ENCODE assay signal across 8 cellular contexts in genomic region chr15:80970658-80971057, GRCh38. TPM values are rescaled to one million over a fixed set of nuclear protein-coding genes. Genes with fewer than 3 reads are reported as not detected.
A peak's percentile ranks its signal among the peaks of the same experiment; 100 is the strongest.
DNase-seq lines count a peak whose midpoint lies in the region; ATAC-seq, FAIRE-seq and TF ChIP-seq lines count a peak whose summit lies in the region.
"Had no signal": no experiment of that assay in that cellular context is flagged by ENCODE, and none has a peak within 500 bp of the region (broad histone marks: within the 10 kb centered on the region; RNA-seq: fewer than 3 reads in every experiment).

No MANE protein-coding gene starts in this region.

- H3K79me1 ChIP-seq in H9 (ENCODE audit: insufficient read depth, low read depth, low read length, poor library complexity, severe bottlenecking): no peaks in the 10 kb centered on the region

- no peak overlapping the region for H2BK15ac ChIP-seq in H9 (ENCODE audit: low read depth, low read length)

- TF ChIP-seq CTCF in H9 (conservative IDR thresholded peaks at IDR 0.05) (no peak), WTC11 (IDR thresholded peaks at IDR 0.05) (no peak)

- H3K56ac ChIP-seq in H9 (ENCODE audit: insufficient read length, low read depth, low read length): no peak overlapping the region

- H3T11ph ChIP-seq in H9 (ENCODE audit: low read length): no peak overlapping the region

- no peak overlapping the region for H4K5ac ChIP-seq in H9 (ENCODE audit: insufficient read length, low read depth, low read length)

- peak overlapping the region in 5 of 8 donors; percentile 33 to 69 (median 59) for H3K27ac Mint-ChIP-seq in CD8-positive, alpha-beta memory T cell
- peak overlapping the region; percentile 39 to 86 (median 46); a peak in 2 of 7 replicates for H3K27ac Mint-ChIP-seq in H9
- peak overlapping the region; percentile 61; the same call in 1 of the 2 replicates for H3K27ac Mint-ChIP-seq in WTC11
- H3K27ac Mint-ChIP-seq in stimulated activated effector memory CD8-positive, alpha-beta T cell treated with anti-CD3 and anti-CD28 coated beads, Interleukin-12 subunit alpha, Interleukin-12 subunit beta, amount 100 ng/mL, for 72 hours: peak overlapping the region; percentile 43
- H3K27ac Mint-ChIP-seq in stimulated activated naive CD8-positive, alpha-beta T cell treated with anti-CD3 and anti-CD28 coated beads, Interleukin-15, amount 100 ng/mL, for 72 hours: no peak overlapping the region

- H4K8ac ChIP-seq in H9 (replicated peaks; ENCODE audit: insufficient read length, low read depth, low read length): no peak overlapping the region

- no peak overlapping the region for H3K9ac ChIP-seq in H9 (ENCODE audit: extremely low read depth, insufficient read length, low read length)

- no peak overlapping the region for H3K27ac ChIP-seq in CD8-positive, alpha-beta memory T cell (ENCODE audit: low read depth, low read length)
- no peak overlapping the region for H3K27ac ChIP-seq in H9 (ENCODE audit: insufficient read length, low read depth, low read length)
- H3K27ac ChIP-seq: C4-2B had no signal

- CTCF ChIA-PET in CD8-positive, alpha-beta memory T cell (lab: Charles Lee): interaction anchor here (1.0 to 2.1 kb wide), 19 partner anchors 9 to 520 kb away, joined by 3 to 13 read pairs (median 5); partner anchors contain the start of gene TLNRD1
- CTCF ChIA-PET in WTC11 (lab: Charles Lee): interaction anchor here (0.6 to 4.8 kb wide), 29 partner anchors 9 to 514 kb away, joined by 3 to 48 read pairs (median 5); partner anchors contain the start of gene CEMIP

- H3K4ac ChIP-seq in H9 (ENCODE audit: low read depth, low read length): no peak overlapping the region

- no peak for ATAC-seq in WTC11
- no peak for ATAC-seq in stimulated activated effector memory CD8-positive, alpha-beta T cell treated with anti-CD3 and anti-CD28 coated beads, Interleukin-12 subunit alpha, Interleukin-12 subunit beta, amount 100 ng/mL, for 72 hours
- no peak for ATAC-seq in stimulated activated naive CD8-positive, alpha-beta T cell treated with anti-CD3 and anti-CD28 coated beads, Interleukin-15, amount 100 ng/mL, for 72 hours
- ATAC-seq in HG03280 (IDR thresholded peaks at IDR 0.05; ENCODE audit: unreplicated experiment): no peak

- H3K18ac ChIP-seq in H9 (ENCODE audit: insufficient read length, low read depth, low read length): no peak overlapping the region

- H3K23ac ChIP-seq in H9 (ENCODE audit: insufficient read length, low read depth, low read length): no peak overlapping the region

- H3K4me1 Mint-ChIP-seq in CD8-positive, alpha-beta memory T cell: peaks cover 21 to 24% (median 22%) of the 10 kb centered on the region in 3 donors
- H3K4me1 Mint-ChIP-seq in H9 (peaks cover 50 to 56% of the 10 kb centered on the region in 2 experiments), WTC11 (peaks cover 60% of the 10 kb centered on the region)
- H3K4me1 Mint-ChIP-seq in stimulated activated effector memory CD8-positive, alpha-beta T cell treated with anti-CD3 and anti-CD28 coated beads, Interleukin-12 subunit alpha, Interleukin-12 subunit beta, amount 100 ng/mL, for 72 hours: peaks cover 11% of the 10 kb centered on the region
- peaks cover 24% of the 10 kb centered on the region for H3K4me1 Mint-ChIP-seq in stimulated activated naive CD8-positive, alpha-beta T cell treated with anti-CD3 and anti-CD28 coated beads, Interleukin-15, amount 100 ng/mL, for 72 hours

- peaks cover 0 to 3% of the 10 kb centered on the region in 2 donors for H3K27me3 Mint-ChIP-seq in CD8-positive, alpha-beta memory T cell
- H3K27me3 Mint-ChIP-seq in H9 (ENCODE audit: low read depth) (no peaks in the 10 kb centered on the region), WTC11 (ENCODE audit: low read depth) (no peaks in the 10 kb centered on the region)
- no peaks in the 10 kb centered on the region for H3K27me3 Mint-ChIP-seq in stimulated activated naive CD8-positive, alpha-beta T cell treated with anti-CD3 and anti-CD28 coated beads, Interleukin-15, amount 100 ng/mL, for 72 hours

- H2BK12ac ChIP-seq in H9 (ENCODE audit: insufficient read length, low read depth, low read length): no peak overlapping the region

- no peak overlapping the region for H3K4me3 ChIP-seq in CD8-positive, alpha-beta memory T cell (ENCODE audit: low read length)

- H3K36me3 Mint-ChIP-seq in CD8-positive, alpha-beta memory T cell: peaks cover 0 to 52% (median 6%) of the 10 kb centered on the region in 3 donors
- H3K36me3 Mint-ChIP-seq in H9 (ENCODE audit: insufficient read depth in 1 of 3, low read depth in 3 of 3): peaks cover 5 to 26% (median 25%) of the 10 kb centered on the region in 3 experiments; a peak in 6 of 7 replicates
- H3K36me3 Mint-ChIP-seq in WTC11: peaks cover 23% of the 10 kb centered on the region
- peaks cover 64% of the 10 kb centered on the region for H3K36me3 Mint-ChIP-seq in stimulated activated effector memory CD8-positive, alpha-beta T cell treated with anti-CD3 and anti-CD28 coated beads, Interleukin-12 subunit alpha, Interleukin-12 subunit beta, amount 100 ng/mL, for 72 hours

- no peaks in the 10 kb centered on the region for H3K36me3 ChIP-seq in CD8-positive, alpha-beta memory T cell (ENCODE audit: insufficient read depth, low read length)

- no peaks in the 10 kb centered on the region for H3K4me1 ChIP-seq in CD8-positive, alpha-beta memory T cell (ENCODE audit: insufficient read depth, low read length)
- peaks cover 17% of the 10 kb centered on the region for H3K4me1 ChIP-seq in H9 (ENCODE audit: insufficient read depth, low read length)

- no peak for FAIRE-seq in GM12891 (lab: Jason Lieb, UNC)

- no peak for DNase-seq in CD8-positive, alpha-beta memory T cell
- no peak for DNase-seq in H9
- DNase-seq in WTC11 (ENCODE audit: low spot score): no peak
- DNase-seq in stimulated activated effector memory CD8-positive, alpha-beta T cell treated with anti-CD3 and anti-CD28 coated beads, Interleukin-12 subunit alpha, Interleukin-12 subunit beta, amount 100 ng/mL, for 72 hours (ENCODE audit: low spot score in 2 of 2): no peak
- no peak for DNase-seq in GM12891 (ENCODE audit: insufficient read length, low spot score)
- DNase-seq in stimulated activated naive CD8-positive, alpha-beta T cell treated with anti-CD3 and anti-CD28 coated beads, Interleukin-15, amount 100 ng/mL, for 72 hours: no peak

- no peaks in the 10 kb centered on the region for H4K20me1 ChIP-seq in H9 (ENCODE audit: control insufficient read depth, insufficient read depth, insufficient read length)

- H3K27me3 ChIP-seq in CD8-positive, alpha-beta memory T cell (ENCODE audit: insufficient read depth, low read length, poor library complexity, severe bottlenecking): no peaks in the 10 kb centered on the region
- H3K27me3 ChIP-seq in H9 (ENCODE audit: insufficient read depth, low read length): no peaks in the 10 kb centered on the region

- H3K9me3 ChIP-seq in CD8-positive, alpha-beta memory T cell (ENCODE audit: low read length): no peaks in the 10 kb centered on the region
- H3K9me3 ChIP-seq in H9 (ENCODE audit: control insufficient read depth, low read depth, low read length): no peaks in the 10 kb centered on the region

- H3K9me3 Mint-ChIP-seq in CD8-positive, alpha-beta memory T cell: no peaks in the 10 kb centered on the region
- H3K9me3 Mint-ChIP-seq in H9: peaks cover 0 to under 1% of the 10 kb centered on the region in 2 experiments; a peak in 2 of 5 replicates
- no peaks in the 10 kb centered on the region for H3K9me3 Mint-ChIP-seq in WTC11
- no peaks in the 10 kb centered on the region for H3K9me3 Mint-ChIP-seq in stimulated activated effector memory CD8-positive, alpha-beta T cell treated with anti-CD3 and anti-CD28 coated beads, Interleukin-12 subunit alpha, Interleukin-12 subunit beta, amount 100 ng/mL, for 72 hours
- no peaks in the 10 kb centered on the region for H3K9me3 Mint-ChIP-seq in stimulated activated naive CD8-positive, alpha-beta T cell treated with anti-CD3 and anti-CD28 coated beads, Interleukin-15, amount 100 ng/mL, for 72 hours

- H2BK5ac ChIP-seq in H9 (ENCODE audit: insufficient read length, low read length): no peak overlapping the region

- no peaks in the 10 kb centered on the region for H3K23me2 ChIP-seq in H9 (ENCODE audit: insufficient read length, low read depth, low read length, poor library complexity, severe bottlenecking)

- POLR2A ChIA-PET in CD8-positive, alpha-beta memory T cell (lab: Charles Lee): no interaction called here
- POLR2A ChIA-PET in WTC11 (lab: Charles Lee): interaction anchor here (1.2 kb wide), 1 partner anchor 35 kb away, joined by 3 read pairs; no protein-coding TSS in a partner anchor

- H3K4me3 Mint-ChIP-seq in CD8-positive, alpha-beta memory T cell: no peak overlapping the region
- H3K4me3 Mint-ChIP-seq in H9: no peak overlapping the region
- no peak overlapping the region for H3K4me3 Mint-ChIP-seq in WTC11
- no peak overlapping the region for H3K4me3 Mint-ChIP-seq in stimulated activated effector memory CD8-positive, alpha-beta T cell treated with anti-CD3 and anti-CD28 coated beads, Interleukin-12 subunit alpha, Interleukin-12 subunit beta, amount 100 ng/mL, for 72 hours
- H3K4me3 Mint-ChIP-seq in stimulated activated naive CD8-positive, alpha-beta T cell treated with anti-CD3 and anti-CD28 coated beads, Interleukin-15, amount 100 ng/mL, for 72 hours: no peak overlapping the region

- 0 out of 2 replicates have a peak, but pooled peaks cover 2% of the 10 kb centered on the region for H3K79me2 ChIP-seq in H9 (ENCODE audit: insufficient read depth, low read length)

- no peak overlapping the region for H3K4me2 ChIP-seq in H9 (ENCODE audit: insufficient read depth, insufficient read length, low read length)

- no peak overlapping the region for H3K14ac ChIP-seq in H9 (ENCODE audit: insufficient read depth, low read length)

- TF ChIP-seq POLR2A in GM12891 (IDR thresholded peaks at IDR 0.05; ENCODE audit: low read depth, low read length): no peak

- no peak overlapping the region for H4K91ac ChIP-seq in H9 (ENCODE audit: insufficient read length, low read depth, low read length)

- H2BK120ac ChIP-seq in H9 (ENCODE audit: low read depth, low read length, poor library complexity, severe bottlenecking): no peak overlapping the region

- no CpG with 5 or more reads among the region's 3 CpGs for WGBS in H9 (ENCODE audit: extremely low coverage, insufficient read length, low lambda C conversion rate)

- H2AFZ ChIP-seq in H9 (ENCODE audit: low read length): no peak overlapping the region

- H2BK20ac ChIP-seq in H9 (ENCODE audit: low read depth, low read length, poor library complexity, severe bottlenecking): no peak overlapping the region

- H2AK5ac ChIP-seq in H9 (ENCODE audit: insufficient read length, low read length): no peak overlapping the region

TF ChIP-seq in GM12891, 5 proteins besides CTCF, POLR2A, EP300 and RAD21 (continues in another document):
- TF ChIP-seq PAX5 (IDR thresholded peaks at IDR 0.05; ENCODE audit: insufficient read depth, low read length, severe bottlenecking): no peak
- TF ChIP-seq SPI1 (IDR thresholded peaks at IDR 0.05; ENCODE audit: low read depth, low read length): no peak

RNA-seq across cellular contexts. Expression of gene MESD, which starts 19.0 kb away (rescaled TPM):
- 10 to 100 TPM; 25.7 to 30.5 TPM for total RNA-seq in CD8-positive, alpha-beta memory T cell
- polyA plus RNA-seq in CD8-positive, alpha-beta memory T cell: 35.5 TPM
- total RNA-seq in H9 (2021) (29.1 and 30.1 TPM in 2 replicates), WTC11 (2021) (26.9 to 28.3 TPM (median 27.9 TPM) in 3 replicates)
- polyA plus RNA-seq in GM12891 (2012; ENCODE audit: low read depth, missing spikeins): 12.6 TPM

RNA-seq across cellular contexts. Expression of gene TLNRD1, which starts 30.1 kb away (rescaled TPM):
- total RNA-seq in CD8-positive, alpha-beta memory T cell: 10 to 100 TPM; 35.9 to 38.6 TPM
- 6.3 TPM for polyA plus RNA-seq in CD8-positive, alpha-beta memory T cell
- total RNA-seq in H9 (2021): 19.3 and 20.2 TPM in 2 replicates
- total RNA-seq in WTC11 (2021): 21.4 to 26.7 TPM (median 22.3 TPM) in 3 replicates
- polyA plus RNA-seq in GM12891 (2012; ENCODE audit: low read depth, missing spikeins): 6.8 TPM

Comparison
In these comparisons a context has a peak if more than half of its experiments do, and no peak if none do; other contexts are left out.
1. H3K27ac Mint-ChIP-seq: peak in CD8-positive, alpha-beta memory T cell (5 of 8), H9 (3 of 3), WTC11 (single experiment) and stimulated activated effector memory CD8-positive, alpha-beta T cell treated with anti-CD3 and anti-CD28 coated beads, Interleukin-12 subunit alpha, Interleukin-12 subunit beta, amount 100 ng/mL, for 72 hours (single experiment); none in stimulated activated naive CD8-positive, alpha-beta T cell treated with anti-CD3 and anti-CD28 coated beads, Interleukin-15, amount 100 ng/mL, for 72 hours (0 of 2).